18 cellular contexts compared by ENCODE assay signal in genomic region chr11:10365045-10365444, GRCh38.
DNase-seq lines count a peak whose midpoint lies in the region; ATAC-seq, FAIRE-seq and TF ChIP-seq lines count a peak whose summit lies in the region.
"Had no signal": no experiment of that assay in that cellular context is flagged by ENCODE, and none has a peak within 500 bp of the region (broad histone marks: within the 10 kb centered on the region; RNA-seq: fewer than 3 reads in every experiment).

No MANE protein-coding gene starts in this region.

- intact Hi-C loops in IMR-90 (cut with micrococcal nuclease) (loop anchor here (5.0 kb wide), 1 partner anchor 38 kb away; no protein-coding TSS in a partner anchor), mucosa of descending colon (cut with DNase I, micrococcal nuclease) (no loop called here), sigmoid colon (cut with DNase I) (no loop called here)

- H3K18ac ChIP-seq in IMR-90 (ENCODE audit: low read depth, low read length) (0 out of 2 replicates have a peak overlapping the region, but pooled peaks have one; percentile 46), H1 (ENCODE audit: extremely low read depth, low read length) (no peak overlapping the region)

- H3K56ac ChIP-seq in IMR-90 (ENCODE audit: extremely low read depth, insufficient read depth, low read length) = no peak overlapping the region
- no peak overlapping the region for H3K56ac ChIP-seq in H1 (replicated peaks; ENCODE audit: insufficient read length, low read depth, low read length)

- no peak for TF ChIP-seq EP300 in H1 (IDR thresholded peaks at IDR 0.05; ENCODE audit: borderline replicate concordance in 1 of 2, low read depth in 2 of 2, low read length in 2 of 2)
- TF ChIP-seq EP300 in sigmoid colon (IDR thresholded peaks at IDR 0.05) = no peak

- H3K9me3 ChIP-seq in IMR-90 (ENCODE audit: control insufficient read depth, insufficient read depth, low read length) (no peaks in the 10 kb centered on the region), H1 (ENCODE audit: insufficient read depth in 2 of 2, low read depth in 1 of 2, low read length in 1 of 2) (no peaks in the 10 kb centered on the region), mucosa of descending colon (no peaks in the 10 kb centered on the region), sigmoid colon (no peaks in the 10 kb centered on the region)

- CTCF ChIA-PET in IMR-90 (lab: Yijun Ruan, JAX) (interaction anchor here (1.6 kb wide), 2 partner anchors 14 to 55 kb away, joined by 6 to 12 read pairs; no protein-coding TSS in a partner anchor), H1 (lab: Charles Lee; ENCODE audit: partially characterized antibody) (interaction anchor here (1.0 to 7.1 kb wide), 5 partner anchors 13 to 258 kb away, joined by 3 to 97 read pairs (median 20); partner anchors contain the start of gene ADM)

- POLR2A ChIA-PET in IMR-90 (lab: Charles Lee; ENCODE audit: unreplicated experiment) = interaction anchor here (0.5 kb wide), 1 partner anchor 59 kb away, joined by 5 read pairs; no protein-coding TSS in a partner anchor
- POLR2A ChIA-PET in H1 (lab: Charles Lee; ENCODE audit: partially characterized antibody) = interaction anchor here (1.4 to 6.0 kb wide), 3 partner anchors 9 to 60 kb away, joined by 5 to 51 read pairs (median 10); partner anchors contain the start of gene ADM

- 0 out of 4 replicates have a peak, but pooled peaks cover 0 to 8% of the 10 kb centered on the region in 2 experiments for H3K79me1 ChIP-seq in IMR-90 (ENCODE audit: low read depth in 1 of 2, low read length in 2 of 2)
- H3K79me1 ChIP-seq in H1 (ENCODE audit: low read depth, low read length) = no peaks in the 10 kb centered on the region

- TF ChIP-seq POLR2A in IMR-90 (IDR thresholded peaks at IDR 0.05; ENCODE audit: low read depth, low read length) (no peak), H1 (IDR thresholded peaks at IDR 0.05; ENCODE audit: control extremely low read depth in 1 of 2, low read depth in 2 of 2, low read length in 2 of 2) (no peak), sigmoid colon (IDR thresholded peaks at IDR 0.05) (no peak)

- H3K23ac ChIP-seq in IMR-90 (ENCODE audit: low read depth, low read length) (no peak overlapping the region), H1 (ENCODE audit: insufficient read length) (no peak overlapping the region)

- H2AK9ac ChIP-seq in IMR-90 (replicated peaks; ENCODE audit: low read depth, low read length, poor library complexity) = peak overlapping the region; percentile 63

- H4K8ac ChIP-seq in IMR-90 (ENCODE audit: low read depth in 2 of 2, low read length in 2 of 2) = no peak overlapping the region
- H4K8ac ChIP-seq in H1 (ENCODE audit: extremely low read depth, insufficient read depth, low read length) = no peak overlapping the region

- peak overlapping the region; percentile 56; the same call in 1 of the 2 replicates for H3K4ac ChIP-seq in IMR-90 (ENCODE audit: low read depth, low read length)
- H3K4ac ChIP-seq in H1 (replicated peaks; ENCODE audit: insufficient read length, low read depth, low read length) = peak overlapping the region; percentile 7

- TF ChIP-seq RAD21 in IMR-90 (IDR thresholded peaks at IDR 0.05; ENCODE audit: low read length) (no peak), H1 (IDR thresholded peaks at IDR 0.05 in 1 of 2, conservative IDR thresholded peaks at IDR 0.05 in 1 of 2; ENCODE audit: low read depth in 2 of 2, low read length in 2 of 2) (no peak)

- H2BK12ac ChIP-seq in H1 (ENCODE audit: low read depth, low read length) = peak overlapping the region; percentile 89; the same call in 1 of the 2 replicates

- H3K14ac ChIP-seq in IMR-90 (replicated peaks; ENCODE audit: low read depth, low read length) (no peak overlapping the region), H1 (ENCODE audit: insufficient read length) (no peak overlapping the region)

- H4K91ac ChIP-seq in IMR-90 (ENCODE audit: insufficient read depth, low read depth, low read length) = no peak overlapping the region; the same call in 1 of the 2 replicates
- H4K91ac ChIP-seq in H1 (replicated peaks; ENCODE audit: insufficient read length, low read length) = peak overlapping the region; percentile 89

- H2AFZ ChIP-seq in IMR-90 (replicated peaks; ENCODE audit: low read length, poor library complexity) (no peak overlapping the region), H1 (ENCODE audit: low read length) (no peak overlapping the region)
- H2AFZ ChIP-seq: GM23248 had no signal

- in situ Hi-C loops in IMR-90 (cut with MboI; ENCODE audit: low sequenced_read_pairs) = no loop called here

- dilution Hi-C loops in IMR-90 (cut with HindIII; ENCODE audit: low sequenced_read_pairs, unreplicated experiment) = no loop called here

- DNase-seq in IMR-90 (no peak), H1 (ENCODE audit: low read depth in 1 of 2, low spot score in 2 of 2) (no peak), mucosa of descending colon (no peak), sigmoid colon (no peak), occipital lobe (lab: John Stamatoyannopoulos, UW) (no peak), NOMO-1 treated with dmso at 0.1 percent for 144 hours (lab: John Stamatoyannopoulos, UW; ENCODE audit: unreplicated experiment) (no peak)
- DNase-seq: 8988T; C1 segment of cervical spinal cord; Calu3; CD4-positive, alpha-beta memory T cell; COR-L47; DMS53; DMS79 treated with DMSO at 0.1 percent for 48 hours; GM23248; H9 had no signal

- H2BK15ac ChIP-seq in IMR-90 (ENCODE audit: low read depth, low read length) (peak overlapping the region; percentile 71; the same call in 1 of the 3 replicates), H1 (ENCODE audit: low read length) (no peak overlapping the region)

- H3K36me3 ChIP-seq in IMR-90 (ENCODE audit: control insufficient read depth, insufficient read depth, low read length) = no peaks in the 10 kb centered on the region
- no peaks in the 10 kb centered on the region for H3K36me3 ChIP-seq in H1 (ENCODE audit: control insufficient read depth in 2 of 4, insufficient read depth in 4 of 4, low read length in 3 of 4)
- no peaks in the 10 kb centered on the region for H3K36me3 ChIP-seq in mucosa of descending colon (ENCODE audit: low read depth)
- no peaks in the 10 kb centered on the region for H3K36me3 ChIP-seq in sigmoid colon

- 100% methylated on average over 1 of the region's 5 CpGs; no CpG with 5 or more reads in 1 of the 2 experiments for WGBS in IMR-90 (ENCODE audit: extremely low coverage in 2 of 2, insufficient read length in 1 of 2), 2 experiments
- WGBS in H1 (ENCODE audit: extremely low coverage in 1 of 2, insufficient coverage in 1 of 2, insufficient read length in 1 of 2, insufficient replicate concordance in 2 of 2, low coverage in 1 of 2, low lambda C conversion rate in 2 of 2, missing lambda C conversion rate in 1 of 2), 2 experiments = 95% methylated on average over 5 of the region's 5 CpGs; no CpG with 5 or more reads in 1 of the 2 experiments
- WGBS in sigmoid colon, 2 donors = 31 to 79% methylated on average over 5 of the region's 5 CpGs

- H2AK5ac ChIP-seq in IMR-90 (ENCODE audit: low read depth, low read length) (peak overlapping the region; percentile 70; the same call in 1 of the 2 replicates), H1 (ENCODE audit: low read depth, low read length) (no peak overlapping the region; the same call in 1 of the 2 replicates)

- no peak for TF ChIP-seq CTCF in IMR-90 (conservative IDR thresholded peaks at IDR 0.05; ENCODE audit: low read depth, low read length)
- TF ChIP-seq CTCF in H1 (IDR thresholded peaks at IDR 0.05; ENCODE audit: control extremely low read depth in 1 of 3, insufficient read depth in 1 of 3, low read depth in 1 of 3, low read length in 3 of 3) = no peak
- TF ChIP-seq CTCF in mucosa of descending colon (IDR thresholded peaks at IDR 0.05) = no peak
- TF ChIP-seq CTCF in sigmoid colon (IDR thresholded peaks at IDR 0.05) = no peak

- H4K5ac ChIP-seq in IMR-90 (ENCODE audit: low read depth, low read length) (no peak overlapping the region), H1 (ENCODE audit: insufficient read length, low read depth, low read length) (no peak overlapping the region)

- H2BK20ac ChIP-seq in IMR-90 (ENCODE audit: low read depth, low read length) (peak overlapping the region; percentile 23), H1 (ENCODE audit: low read length) (peak overlapping the region; percentile 77; the same call in 1 of the 2 replicates)

- ATAC-seq in IMR-90 (ENCODE audit: low read depth) = no peak
- peak; percentile 66 for ATAC-seq in mucosa of descending colon
- no peak for ATAC-seq in GM21529 (IDR thresholded peaks at IDR 0.05; ENCODE audit: unreplicated experiment)
- ATAC-seq: HCT116 had no signal

- H3K4me1 ChIP-seq in IMR-90 (ENCODE audit: control insufficient read depth, insufficient read depth, low read length) = peaks cover 2% of the 10 kb centered on the region
- peaks cover 0 to 10% (median 1%) of the 10 kb centered on the region in 4 experiments; a peak in 3 of 7 replicates for H3K4me1 ChIP-seq in H1 (replicated peaks in 1 of 4; ENCODE audit: control insufficient read depth in 3 of 4, insufficient read depth in 4 of 4, low read length in 3 of 4)
- H3K4me1 ChIP-seq in mucosa of descending colon (ENCODE audit: low read depth) = peaks cover 3% of the 10 kb centered on the region
- H3K4me1 ChIP-seq in sigmoid colon = peaks cover 0 to 12% (median 9%) of the 10 kb centered on the region in 4 donors

- H3K9ac ChIP-seq in IMR-90 (ENCODE audit: low read depth, low read length) (no peak overlapping the region), H1 (replicated peaks in 1 of 4; ENCODE audit: extremely low read depth in 1 of 4, low read depth in 3 of 4, low read length in 3 of 4) (no peak overlapping the region)
- H3K9ac ChIP-seq: GM23248 had no signal

- H3K79me2 ChIP-seq in H1 (ENCODE audit: control insufficient read depth in 1 of 2, insufficient read depth in 2 of 2, low read length in 2 of 2) = no peaks in the 10 kb centered on the region

- H3K23me2 ChIP-seq in H1 (ENCODE audit: low read depth, low read length) = no peaks in the 10 kb centered on the region

- H2BK5ac ChIP-seq in IMR-90 (ENCODE audit: low read depth, low read length, poor library complexity, severe bottlenecking) (no peak overlapping the region), H1 (ENCODE audit: low read depth, low read length) (no peak overlapping the region; the same call in 1 of the 2 replicates)

- H3K9me1 ChIP-seq in IMR-90 (ENCODE audit: insufficient read depth, low read length) = peaks cover 4% of the 10 kb centered on the region; the same call in 1 of the 2 replicates

- H3K27ac ChIP-seq in IMR-90 (ENCODE audit: insufficient read depth, low read length) = no peak overlapping the region
- H3K27ac ChIP-seq in H1 (ENCODE audit: low read depth, low read length) = no peak overlapping the region
- no peak overlapping the region for H3K27ac ChIP-seq in sigmoid colon
- H3K27ac ChIP-seq: GM23248 had no signal

- H3K27me3 ChIP-seq in IMR-90 (ENCODE audit: control insufficient read depth, insufficient read depth, low read length) (no peaks in the 10 kb centered on the region), H1 (replicated peaks in 1 of 4; ENCODE audit: control insufficient read depth in 3 of 4, extremely low read depth in 1 of 4, insufficient read depth in 3 of 4, low read length in 3 of 4) (no peaks in the 10 kb centered on the region), sigmoid colon (no peaks in the 10 kb centered on the region)

- BruUV-seq in IMR-90 (replicated peaks; lab: Mats Ljungman, UMichigan) = no TSS peak

- H4K20me1 ChIP-seq in IMR-90 (ENCODE audit: insufficient read depth, low read length) (no peaks in the 10 kb centered on the region), H1 (replicated peaks in 1 of 2; ENCODE audit: control insufficient read depth in 1 of 2, insufficient read depth in 2 of 2, low read length in 2 of 2) (no peaks in the 10 kb centered on the region)

- H3K4me2 ChIP-seq in IMR-90 (ENCODE audit: low read depth, low read length) = no peak overlapping the region
- no peak overlapping the region for H3K4me2 ChIP-seq in H1 (ENCODE audit: insufficient read depth in 1 of 2, low read depth in 2 of 2, low read length in 2 of 2)

- H3K4me3 ChIP-seq in IMR-90 (ENCODE audit: insufficient read depth, low read depth, low read length) (no peak overlapping the region), H1 (ENCODE audit: extremely low read depth in 1 of 4, insufficient read depth in 2 of 4, low read depth in 3 of 4, low read length in 4 of 4) (no peak overlapping the region), mucosa of descending colon (no peak overlapping the region), sigmoid colon (no peak overlapping the region)
- H3K4me3 ChIP-seq: GM23248 had no signal

- no peak for FAIRE-seq in H1 (lab: Jason Lieb, UNC)
- FAIRE-seq: GM12892 had no signal

- H2BK120ac ChIP-seq in IMR-90 (ENCODE audit: low read depth, low read length) (no peak overlapping the region), H1 (replicated peaks; ENCODE audit: low read depth, low read length) (no peak overlapping the region)
